Comparison of ENCODE assay signal across 8 cellular contexts in genomic region chrX:134484039-134484438, GRCh38. TPM values are rescaled to one million over a fixed set of nuclear protein-coding genes. Genes with fewer than 3 reads are reported as not detected.
A peak's percentile ranks its signal among the peaks of the same experiment; 100 is the strongest.
DNase-seq lines count a peak whose midpoint lies in the region; ATAC-seq, FAIRE-seq and TF ChIP-seq lines count a peak whose summit lies in the region.

No MANE protein-coding gene starts in this region.

- TF ChIP-seq CTCF in WERI-Rb-1 (IDR thresholded peaks at IDR 0.05; ENCODE audit: low read depth, low read length): peak; percentile 27; the same call in 1 of the 2 replicates
- TF ChIP-seq CTCF in keratinocyte (optimal IDR thresholded peaks at IDR 0.05 in 1 of 3, IDR thresholded peaks at IDR 0.05 in 1 of 3, conservative IDR thresholded peaks at IDR 0.05 in 1 of 3; ENCODE audit: extremely low read depth in 1 of 3, insufficient read depth in 2 of 3, low read length in 3 of 3): peak in 2 of 3 experiments; percentile 33 to 38

- no peaks in the 10 kb centered on the region for H3K79me2 ChIP-seq in keratinocyte (ENCODE audit: control insufficient read depth, insufficient read depth, low read length)

- no peak overlapping the region for H3K27ac ChIP-seq in WERI-Rb-1
- no peak overlapping the region for H3K27ac ChIP-seq in keratinocyte (ENCODE audit: control insufficient read depth, insufficient read depth, low read length)

- H3K9me3 ChIP-seq in WERI-Rb-1 (ENCODE audit: severe bottlenecking) (no peaks in the 10 kb centered on the region), keratinocyte (ENCODE audit: control insufficient read depth, low read depth, low read length) (no peaks in the 10 kb centered on the region)

- no peak overlapping the region for H3K9ac ChIP-seq in keratinocyte (ENCODE audit: control insufficient read depth, extremely low read depth, insufficient read depth, low read length)

- no peak overlapping the region for H3K4me2 ChIP-seq in keratinocyte (ENCODE audit: control insufficient read depth, extremely low read depth, insufficient read depth, low read depth, low read length)

- H3K27me3 ChIP-seq in WERI-Rb-1 (ENCODE audit: insufficient read depth, low read depth, severe bottlenecking): no peaks in the 10 kb centered on the region
- H3K27me3 ChIP-seq in keratinocyte (ENCODE audit: control insufficient read depth, extremely low read depth, insufficient read depth, low read length): no peaks in the 10 kb centered on the region

- H3K36me3 ChIP-seq in WERI-Rb-1: no peaks in the 10 kb centered on the region
- peaks cover 0 to 5% of the 10 kb centered on the region in 2 experiments for H3K36me3 ChIP-seq in keratinocyte (ENCODE audit: control insufficient read depth in 2 of 2, extremely low read depth in 1 of 2, insufficient read depth in 2 of 2, low read length in 2 of 2)

- H4K20me1 ChIP-seq in keratinocyte (ENCODE audit: control insufficient read depth, extremely low read depth, insufficient read depth, low read length): no peaks in the 10 kb centered on the region

- DNase-seq in EL (peak; percentile 52), Kasumi-1 (lab: John Stamatoyannopoulos, UW) (peak; percentile 32 to 35), WERI-Rb-1 (no peak), keratinocyte (ENCODE audit: low read depth, low spot score) (no peak)

- no peaks in the 10 kb centered on the region for H3K9me1 ChIP-seq in keratinocyte (ENCODE audit: control insufficient read depth, extremely low read depth, insufficient read depth, low read length)

- no peaks in the 10 kb centered on the region for H3K4me1 ChIP-seq in keratinocyte (ENCODE audit: control insufficient read depth, extremely low read depth, insufficient read depth, low read length)

- H3K4me3 ChIP-seq in WERI-Rb-1 (ENCODE audit: low read depth, low read length) (no peak overlapping the region), keratinocyte (ENCODE audit: control insufficient read depth in 2 of 3, extremely low read depth in 1 of 3, insufficient read depth in 2 of 3, low read depth in 1 of 3, low read length in 3 of 3) (no peak overlapping the region)

- no peak for FAIRE-seq in keratinocyte (lab: Jason Lieb, UNC)

- dilution Hi-C loops in keratinocyte (cut with MboI; ENCODE audit: extremely low pct_ligation_motif_present, low sequenced_read_pairs): no loop called here

- no peak overlapping the region for H2AFZ ChIP-seq in keratinocyte (ENCODE audit: control insufficient read depth, low read length)

- ATAC-seq in HG02938 (IDR thresholded peaks at IDR 0.05; ENCODE audit: unreplicated experiment): no peak
- ATAC-seq in GM21367 (IDR thresholded peaks at IDR 0.05; ENCODE audit: unreplicated experiment): no peak
- no peak for ATAC-seq in GM21381 (IDR thresholded peaks at IDR 0.05; ENCODE audit: unreplicated experiment)
- no peak for ATAC-seq in HG03139 (IDR thresholded peaks at IDR 0.05; ENCODE audit: unreplicated experiment)

RNA-seq across cellular contexts. Expression of gene HPRT1, which starts 24.1 kb away (rescaled TPM):
- 15.7 to 48.1 TPM (median 41.9 TPM) in 3 replicates for polyA plus RNA-seq in keratinocyte
- polyA plus RNA-seq in keratinocyte (2011; ENCODE audit: low read depth): 26.9 TPM
- polyA plus RNA-seq in keratinocyte (2011; cell fraction: cytosol; rRNA removed): 24.5 and 40.9 TPM in 2 replicates
- polyA plus RNA-seq in keratinocyte (2011; cell fraction: nucleus; rRNA removed): 14.6 and 18.7 TPM in 2 replicates
- 22.4 and 41.7 TPM in 2 replicates for polyA plus RNA-seq in keratinocyte (2012; ENCODE audit: low replicate concordance)
- 2.9 to 30.1 TPM (median 3.6 TPM) in 3 replicates for polyA minus RNA-seq in keratinocyte
- polyA minus RNA-seq in keratinocyte (2011; cell fraction: cytosol; rRNA and poly(A)+ RNA removed): 12.9 TPM
- 2.6 and 9.1 TPM in 2 replicates for polyA minus RNA-seq in keratinocyte (2011; cell fraction: nucleus; rRNA and poly(A)+ RNA removed)

Comparison
In these comparisons a context has a peak if more than half of its experiments do, and no peak if none do; other contexts are left out.
1. DNase-seq: peak in EL (single experiment) and Kasumi-1 (2 of 2); none in WERI-Rb-1 (single experiment) and keratinocyte (single experiment).